Comparison of ENCODE assay signal across 17 cellular contexts in genomic region chr6:85066270-85066669, GRCh38.
"Had no signal": no experiment of that assay in that cellular context is flagged by ENCODE, and none has a peak within 500 bp of the region (broad histone marks: within the 10 kb centered on the region; RNA-seq: fewer than 3 reads in every experiment).

No MANE protein-coding gene starts in this region.

- H3K4me1 ChIP-seq: left ventricle myocardium inferior, prostate gland, spleen, tibial nerve, uterus had no signal

- DNase-seq: islet precursor cell; left ventricle myocardium inferior; naive thymus-derived CD8-positive, alpha-beta T cell; nucleus accumbens; pancreas; posterior cingulate gyrus; retina; right cardiac atrium; small intestine; spleen; stimulated activated CD4-positive, alpha-beta T cell treated with anti-CD3 and anti-CD28 coated beads, Interleukin-4, amount 100 ng/mL, for 24 hours; stimulated activated naive CD4-positive, alpha-beta T cell; uterus had no signal

- ATAC-seq: naive thymus-derived CD8-positive, alpha-beta T cell; pancreas; right cardiac atrium; stimulated activated effector memory CD8-positive, alpha-beta T cell treated with anti-CD3 and anti-CD28 coated beads, Interleukin-12 subunit alpha, Interleukin-12 subunit beta, amount 100 ng/mL, for 72 hours had no signal

- H3K36me3 ChIP-seq: left ventricle myocardium inferior, pancreas, prostate gland, spleen, tibial nerve, uterus had no signal

- H3K4me3 ChIP-seq: left ventricle myocardium inferior, lung, pancreas, prostate gland, spleen, tibial nerve, uterus had no signal

- H3K27ac ChIP-seq: left ventricle myocardium inferior, pancreas, prostate gland, spleen, tibial nerve, uterus had no signal

- H3K9me3 ChIP-seq: pancreas, prostate gland, tibial nerve, uterus had no signal

- H3K27me3 ChIP-seq: pancreas, tibial nerve, uterus had no signal
